ENCODE assay signal across 1 cellular context in the genomic region with DNA sequence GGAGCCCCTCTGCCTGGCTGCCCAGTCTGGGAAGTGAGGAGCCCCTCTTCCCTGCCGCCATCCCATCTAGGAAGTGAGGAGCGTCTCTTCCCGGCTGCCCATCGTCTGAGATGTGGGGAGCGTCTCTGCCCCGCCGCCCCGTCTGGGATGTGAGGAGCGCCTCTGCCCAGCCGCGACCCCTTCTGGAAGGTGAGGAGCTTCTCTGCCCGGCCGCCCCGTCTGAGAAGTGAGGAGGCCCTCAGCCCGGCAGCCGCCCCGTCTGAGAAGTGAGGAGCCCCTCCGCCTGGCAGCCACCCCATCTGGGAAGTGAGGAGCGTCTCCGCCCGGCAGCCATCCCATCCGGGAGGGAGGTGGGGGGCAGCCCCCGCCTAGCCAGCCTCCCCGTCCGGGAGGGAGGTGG. TPM values are rescaled to one million over a fixed set of nuclear protein-coding genes. Genes with fewer than 3 reads are reported as not detected.
"Had no signal": no experiment of that assay in that cellular context is flagged by ENCODE, and none has a peak within 500 bp of the region (broad histone marks: within the 10 kb centered on the region; RNA-seq: fewer than 3 reads in every experiment).

No MANE protein-coding gene starts in this region.

RNA-seq across cellular contexts. Expression of a gene that starts 49.2 kb away (rescaled TPM):
- total RNA-seq: WTC11 had no signal
